13 cellular contexts compared by ENCODE assay signal in genomic region chr12:288687-289086, GRCh38. TPM values are rescaled to one million over a fixed set of nuclear protein-coding genes. Genes with fewer than 3 reads are reported as not detected.
A peak's percentile ranks its signal among the peaks of the same experiment; 100 is the strongest.
DNase-seq lines count a peak whose midpoint lies in the region; ATAC-seq lines count a peak whose summit lies in the region.
"Had no signal": no experiment of that assay in that cellular context is flagged by ENCODE, and none has a peak within 500 bp of the region (broad histone marks: within the 10 kb centered on the region; RNA-seq: fewer than 3 reads in every experiment).

No MANE protein-coding gene starts in this region.

- DNase-seq in AG20443 (ENCODE audit: low spot score): peak; percentile 70
- DNase-seq in LHCN-M2 (ENCODE audit: low read depth): peak; percentile 59
- DNase-seq in cerebellum (ENCODE audit: low spot score): peak; percentile 83
- DNase-seq in medulla oblongata (ENCODE audit: extremely low spot score): peak; percentile 42
- DNase-seq in activated CD4-positive, alpha-beta T cell treated with anti-CD3 and anti-CD28 coated beads for 48 hours: no peak
- DNase-seq in NCI-H1048 (lab: John Stamatoyannopoulos, UW): no peak
- no peak for DNase-seq in DMS 273 treated with DMSO at 0.1 percent for 48 hours (lab: John Stamatoyannopoulos, UW)
- DNase-seq: activated CD4-positive, alpha-beta T cell treated with anti-CD3 and anti-CD28 coated beads, Interleukin-2, amount 50 U/mL, for 48 hours; CD4-positive, CD25-positive, alpha-beta regulatory T cell; naive B cell; NCI-H1105 treated with DMSO at 0.1 percent for 48 hours; NCI-H69 had no signal

- ATAC-seq in HG02610 (IDR thresholded peaks at IDR 0.05; ENCODE audit: unreplicated experiment): no peak

RNA-seq across cellular contexts. Expression of gene SLC6A13, which starts 26.1 kb away (rescaled TPM):
- 0.11 TPM in 1 of 2 replicates, not detected in the other for total RNA-seq in LHCN-M2 (2014; rRNA removed)
- 0.16 TPM for polyA plus RNA-seq in LHCN-M2 (2012)
- total RNA-seq in cerebellum: 45.9 TPM
- polyA plus RNA-seq: CD4-positive, CD25-positive, alpha-beta regulatory T cell had no signal

Comparison
In these comparisons a context has a peak if more than half of its experiments do, and no peak if none do; other contexts are left out.
1. DNase-seq: peak in AG20443 (single experiment), LHCN-M2 (single experiment), cerebellum (single experiment) and medulla oblongata (single experiment); none in activated CD4-positive, alpha-beta T cell treated with anti-CD3 and anti-CD28 coated beads for 48 hours (single experiment), NCI-H1048 (single experiment) and DMS 273 treated with DMSO at 0.1 percent for 48 hours (single experiment).
2. RNA of gene SLC6A13, which starts 26.1 kb away (total RNA-seq): 45.9 TPM in cerebellum (single experiment); 0.11 TPM in LHCN-M2; every median in the first group is over 10 times any median in the second.